9 cellular contexts compared by ENCODE assay signal in genomic region chr20:59041487-59041886, GRCh38. TPM values are rescaled to one million over a fixed set of nuclear protein-coding genes. Genes with fewer than 3 reads are reported as not detected.
A peak's percentile ranks its signal among the peaks of the same experiment; 100 is the strongest.
DNase-seq lines count a peak whose midpoint lies in the region; ATAC-seq and TF ChIP-seq lines count a peak whose summit lies in the region.
"Not testable (repeated sequence)": the region's sequence is repeated elsewhere in the genome, so short reads cannot be mapped to it uniquely, and the experiment has no call there.
"Had no signal": no experiment of that assay in that cellular context is flagged by ENCODE, and none has a peak within 500 bp of the region (broad histone marks: within the 10 kb centered on the region; RNA-seq: fewer than 3 reads in every experiment).

No MANE protein-coding gene starts in this region.

- intact Hi-C loops in A673 (cut with micrococcal nuclease; ENCODE audit: unreplicated experiment): not testable (repeated sequence)
- intact Hi-C loops in PC-3 (cut with micrococcal nuclease): loop anchor here (5.0 kb wide), 1 partner anchor 389 kb away; the partner anchor contains the start of gene STX16

- not testable (repeated sequence) for TF ChIP-seq CTCF in A673 (conservative IDR thresholded peaks at IDR 0.05; ENCODE audit: low read depth, low read length); GM23338 (conservative IDR thresholded peaks at IDR 0.05; ENCODE audit: low read depth in 2 of 2); PC-3 (conservative IDR thresholded peaks at IDR 0.05; ENCODE audit: low read depth, low read length); chondrocyte (IDR thresholded peaks at IDR 0.05); cardiac muscle cell (IDR thresholded peaks at IDR 0.05; ENCODE audit: low read depth, low read length)

- H3K27ac ChIP-seq in A673 (ENCODE audit: low read depth, low read length, poor library complexity, severe bottlenecking): peak overlapping the region; percentile 79
- H3K27ac ChIP-seq in GM23338 (ENCODE audit: low read depth); cardiac muscle cell: not testable (repeated sequence)
- H3K27ac ChIP-seq in PC-3 (ENCODE audit: low read length): peak overlapping the region; percentile 64
- peak overlapping the region; percentile 77 for H3K27ac ChIP-seq in muscle layer of duodenum (ENCODE audit: low read length)
- peak overlapping the region in 9 of 21 experiments; percentile 82 to 93 (median 88) for H3K27ac ChIP-seq in skin epidermis

- H3K27ac Mint-ChIP-seq in GM23338; chondrocyte (ENCODE audit: unreplicated experiment): not testable (repeated sequence)

- H3K36me3 ChIP-seq in A673 (ENCODE audit: insufficient read depth, low read length, poor library complexity, severe bottlenecking): peaks cover 19% of the 10 kb centered on the region
- peaks cover 13% of the 10 kb centered on the region; the same call in 1 of the 2 replicates for H3K36me3 ChIP-seq in GM23338 (ENCODE audit: insufficient read depth)
- peaks cover 39% of the 10 kb centered on the region for H3K36me3 ChIP-seq in PC-3 (ENCODE audit: low read depth, low read length)
- H3K36me3 ChIP-seq in cardiac muscle cell: peaks cover 15% of the 10 kb centered on the region
- peaks cover 14 to 19% of the 10 kb centered on the region in 2 donors for H3K36me3 ChIP-seq in muscle layer of duodenum (ENCODE audit: control insufficient read depth in 1 of 2, insufficient read depth in 2 of 2, low read length in 2 of 2)

- POLR2A ChIA-PET in A673 (lab: Charles Lee; ENCODE audit: low non-redundant PET); PC-3 (lab: Charles Lee; ENCODE audit: unreplicated experiment): not testable (repeated sequence)

- H3F3A ChIP-seq in GM23338 (replicated peaks; ENCODE audit: low read depth); PC-3 (ENCODE audit: low read length, unreplicated experiment): not testable (repeated sequence)

- H3K4me3 ChIP-seq in A673 (ENCODE audit: low read depth, low read length, poor library complexity, severe bottlenecking) (peak overlapping the region; percentile 80), GM23338 (peak overlapping the region; percentile 77), PC-3 (ENCODE audit: low read length) (peak overlapping the region; percentile 72), cardiac muscle cell (peak overlapping the region; percentile 58), muscle layer of duodenum (ENCODE audit: low read depth in 1 of 2, low read length in 2 of 2) (peak overlapping the region; percentile 80 to 81), skin epidermis (peak overlapping the region; percentile 70 to 95 (median 89))

- H3K27me3 Mint-ChIP-seq in GM23338 (ENCODE audit: insufficient read depth, low read depth, poor library complexity); activated T-cell treated with anti-CD3 and anti-CD28 coated beads, Interleukin-2, amount 50 U/mL, for 4 hours (ENCODE audit: low read depth); chondrocyte (ENCODE audit: low read depth): not testable (repeated sequence)

- DNase-seq in A673 (ENCODE audit: low spot score); GM23338 (ENCODE audit: low spot score); PC-3; activated T-cell treated with anti-CD3 and anti-CD28 coated beads, Interleukin-2, amount 50 U/mL, for 4 hours; chondrocyte (ENCODE audit: low spot score); cardiac muscle cell (ENCODE audit: low read depth in 1 of 2, low spot score in 1 of 2): not testable (repeated sequence)

- H3K4me1 ChIP-seq in A673 (ENCODE audit: insufficient read depth, low read length, poor library complexity, severe bottlenecking); GM23338 (ENCODE audit: insufficient read depth); cardiac muscle cell (ENCODE audit: low read depth): not testable (repeated sequence)
- H3K4me1 ChIP-seq in PC-3 (ENCODE audit: insufficient read depth, low read length) (peaks cover 46% of the 10 kb centered on the region), muscle layer of duodenum (ENCODE audit: control insufficient read depth in 1 of 2, insufficient read depth in 2 of 2, low read length in 2 of 2) (peaks cover 6 to 28% of the 10 kb centered on the region in 2 donors)

- ATAC-seq in GM23338; PC-3; activated T-cell treated with anti-CD3 and anti-CD28 coated beads, Interleukin-2, amount 50 U/mL, for 4 hours: not testable (repeated sequence)

- H3K9me3 ChIP-seq in A673 (ENCODE audit: low read depth, low read length, poor library complexity, severe bottlenecking); PC-3 (ENCODE audit: low read length); cardiac muscle cell (ENCODE audit: low read depth); muscle layer of duodenum (ENCODE audit: control insufficient read depth in 1 of 2, low read length in 2 of 2): not testable (repeated sequence)

- H4K20me1 ChIP-seq in GM23338 (replicated peaks; ENCODE audit: insufficient read depth) (peaks cover 24% of the 10 kb centered on the region), PC-3 (ENCODE audit: low read length) (peaks cover 33% of the 10 kb centered on the region)

- H3K9me2 ChIP-seq in GM23338 (ENCODE audit: insufficient read depth); PC-3 (replicated peaks; ENCODE audit: low read length): not testable (repeated sequence)

- H3K36me3 Mint-ChIP-seq in GM23338 (ENCODE audit: low read depth) (peaks cover 22% of the 10 kb centered on the region), chondrocyte (ENCODE audit: low read depth) (peaks cover 15% of the 10 kb centered on the region)
- H3K36me3 Mint-ChIP-seq in activated T-cell treated with anti-CD3 and anti-CD28 coated beads, Interleukin-2, amount 50 U/mL, for 4 hours (ENCODE audit: insufficient read depth): peaks cover 32% of the 10 kb centered on the region

- H2AFZ ChIP-seq in GM23338: not testable (repeated sequence)
- 0 out of 2 replicates have a peak overlapping the region, but pooled peaks have one; percentile 82 for H2AFZ ChIP-seq in PC-3 (ENCODE audit: low read length)

- peak overlapping the region; percentile 82 for H3K4me2 ChIP-seq in GM23338
- peak overlapping the region; percentile 93 for H3K4me2 ChIP-seq in PC-3 (ENCODE audit: low read length)

- not testable (repeated sequence) for H3K27me3 ChIP-seq in A673 (replicated peaks; ENCODE audit: insufficient read depth, low read depth, low read length, poor library complexity); GM23338 (ENCODE audit: insufficient read depth); PC-3 (ENCODE audit: low read length); cardiac muscle cell; muscle layer of duodenum (ENCODE audit: low read depth, low read length)

- TSS peak; percentile 26 for BruUV-seq in A673 (replicated peaks; lab: Mats Ljungman, UMichigan)
- BruUV-seq in PC-3 (replicated peaks; lab: Mats Ljungman, UMichigan): not testable (repeated sequence)

- peaks cover 55% of the 10 kb centered on the region for H3K79me2 ChIP-seq in GM23338 (replicated peaks; ENCODE audit: insufficient read depth)
- H3K79me2 ChIP-seq in PC-3 (ENCODE audit: low read length): peaks cover 62% of the 10 kb centered on the region

- H3K9me3 Mint-ChIP-seq in GM23338; activated T-cell treated with anti-CD3 and anti-CD28 coated beads, Interleukin-2, amount 50 U/mL, for 4 hours; chondrocyte (ENCODE audit: low read depth): not testable (repeated sequence)

- CTCF ChIA-PET in A673 (lab: Charles Lee); PC-3 (lab: Charles Lee): not testable (repeated sequence)

- H3K4me1 Mint-ChIP-seq in GM23338: peaks cover 16% of the 10 kb centered on the region
- peaks cover 55% of the 10 kb centered on the region for H3K4me1 Mint-ChIP-seq in activated T-cell treated with anti-CD3 and anti-CD28 coated beads, Interleukin-2, amount 50 U/mL, for 4 hours (ENCODE audit: low read depth)
- H3K4me1 Mint-ChIP-seq in chondrocyte (ENCODE audit: low read depth): peaks cover 38% of the 10 kb centered on the region

- H3K9ac ChIP-seq in PC-3 (ENCODE audit: low read length): peak overlapping the region; percentile 92

- H3K4me3 Mint-ChIP-seq in GM23338: peak overlapping the region; percentile 93
- H3K4me3 Mint-ChIP-seq in activated T-cell treated with anti-CD3 and anti-CD28 coated beads, Interleukin-2, amount 50 U/mL, for 4 hours: peak overlapping the region; percentile 93
- H3K4me3 Mint-ChIP-seq in chondrocyte (ENCODE audit: unreplicated experiment): peak overlapping the region; percentile 84

RNA-seq across cellular contexts. Expression of gene PRELID3B, which starts 1.1 kb away (rescaled TPM):
- total RNA-seq in A673 (2021): 81.9 and 83.4 TPM in 2 replicates
- total RNA-seq in GM23338 (2014; rRNA removed; shearing (Covaris generic)): 43.6 and 47.4 TPM in 2 replicates
- polyA plus RNA-seq in GM23338 (2016; fragmentation: Nextera tagmentation; extraction: Ambion mirVana): 33.4 and 42.7 TPM in 2 replicates
- total RNA-seq in PC-3 (2014; rRNA removed): 118 and 181 TPM in 2 replicates
- 100 to 1,000 TPM; 147 to 174 (median 160) TPM for total RNA-seq in activated T-cell treated with anti-CD3 and anti-CD28 coated beads, Interleukin-2, amount 50 U/mL, for 4 hours
- 38.0 to 44.4 TPM (median 41.1 TPM) in 3 replicates for total RNA-seq in chondrocyte
- total RNA-seq in cardiac muscle cell: 37.6 and 40.9 TPM in 2 replicates
- 30.0 and 39.5 TPM in 2 replicates for polyA plus RNA-seq in cardiac muscle cell

RNA-seq across cellular contexts. Expression of gene ATP5F1E, which starts 9.4 kb away (rescaled TPM):
- 73.7 and 76.8 TPM in 2 replicates for total RNA-seq in A673 (2021)
- 8.5 and 12.9 TPM in 2 replicates for total RNA-seq in GM23338 (2014; rRNA removed; shearing (Covaris generic))
- 211 and 233 TPM in 2 replicates for polyA plus RNA-seq in GM23338 (2016; fragmentation: Nextera tagmentation; extraction: Ambion mirVana)
- 47.1 and 58.5 TPM in 2 replicates for total RNA-seq in PC-3 (2014; rRNA removed)
- 10 to 100 TPM; 86.1 to 99.3 (median 95.0) TPM for total RNA-seq in activated T-cell treated with anti-CD3 and anti-CD28 coated beads, Interleukin-2, amount 50 U/mL, for 4 hours
- total RNA-seq in chondrocyte: 67.5 to 76.2 TPM (median 67.7 TPM) in 3 replicates
- total RNA-seq in cardiac muscle cell: 17.9 and 34.9 TPM in 2 replicates
- 211 and 281 TPM in 2 replicates for polyA plus RNA-seq in cardiac muscle cell

RNA-seq across cellular contexts. Expression of gene TUBB1, which starts 22.3 kb away (rescaled TPM):
- total RNA-seq in A673 (2021) (not detected in 2 replicates), PC-3 (2014; rRNA removed) (not detected in 2 replicates), chondrocyte (0.15 TPM in 1 of 3 replicates, not detected in the others), cardiac muscle cell (0.03 TPM in 1 of 2 replicates, not detected in the other)
- total RNA-seq in GM23338 (2014; rRNA removed; shearing (Covaris generic)): not detected in 2 replicates
- polyA plus RNA-seq in GM23338 (2016; fragmentation: Nextera tagmentation; extraction: Ambion mirVana) (not detected in 2 replicates), cardiac muscle cell (0.06 TPM in 1 of 2 replicates, not detected in the other)
- not detected for total RNA-seq in activated T-cell treated with anti-CD3 and anti-CD28 coated beads, Interleukin-2, amount 50 U/mL, for 4 hours
- total RNA-seq: Daoy had no signal

RNA-seq across cellular contexts. Expression of gene CTSZ, which starts 34.4 kb away (rescaled TPM):
- total RNA-seq in A673 (2021) (1.2 and 1.4 TPM in 2 replicates), PC-3 (2014; rRNA removed) (191 and 225 TPM in 2 replicates), chondrocyte (19.5 to 101 TPM (median 99.4 TPM) in 3 replicates), cardiac muscle cell (60.6 and 71.3 TPM in 2 replicates)
- 41.4 and 47.7 TPM in 2 replicates for total RNA-seq in GM23338 (2014; rRNA removed; shearing (Covaris generic))
- polyA plus RNA-seq in GM23338 (2016; fragmentation: Nextera tagmentation; extraction: Ambion mirVana) (0.58 and 0.63 TPM in 2 replicates), cardiac muscle cell (3.7 and 6.6 TPM in 2 replicates)
- 10 to 100 TPM; 18.7 to 27.9 (median 20.0) TPM for total RNA-seq in activated T-cell treated with anti-CD3 and anti-CD28 coated beads, Interleukin-2, amount 50 U/mL, for 4 hours
